ENCODE assay signal across 8 cellular contexts in genomic region chr1:156083800-156084790, GRCh38. TPM values are rescaled to one million over a fixed set of nuclear protein-coding genes. Genes with fewer than 3 reads are reported as not detected.
DNase-seq lines count a peak whose midpoint lies in the region; ATAC-seq and TF ChIP-seq lines count a peak whose summit lies in the region.
"Had no signal": no experiment of that assay in that cellular context is flagged by ENCODE, and none has a peak within 500 bp of the region (broad histone marks: within the 10 kb centered on the region; RNA-seq: fewer than 3 reads in every experiment).

No MANE protein-coding gene starts in this region.

- H3K9me3 ChIP-seq in DND-41 (ENCODE audit: insufficient read depth, low read length, severe bottlenecking): no peaks in the 10 kb centered on the region
- H3K9me3 ChIP-seq in Karpas-422 (ENCODE audit: low read length): no peaks in the 10 kb centered on the region
- no peaks in the 10 kb centered on the region for H3K9me3 ChIP-seq in neural cell (ENCODE audit: low read length)
- no peaks in the 10 kb centered on the region for H3K9me3 ChIP-seq in left ventricle myocardium inferior (replicated peaks)

- H2AFZ ChIP-seq in DND-41 (ENCODE audit: low read depth, low read length) (no peak overlapping the region), Karpas-422 (ENCODE audit: low read length) (no peak overlapping the region), neural cell (ENCODE audit: low read depth, low read length) (no peak overlapping the region)

- no peak for TF ChIP-seq RAD21 in neural cell (conservative IDR thresholded peaks at IDR 0.05)

- DNase-seq in DND-41 (no peak), Karpas-422 (no peak), NCI-H2107 (lab: John Stamatoyannopoulos, UW) (no peak), left ventricle myocardium inferior (no peak)
- DNase-seq in activated effector memory CD4-positive, alpha-beta T cell treated with anti-CD3 and anti-CD28 coated beads, Interleukin-2, amount 50 U/mL, for 16 hours: no peak

- H3K4me2 ChIP-seq in DND-41 (ENCODE audit: insufficient read depth, low read length) (peak overlapping the region; percentile 94; the same call in 1 of the 2 replicates), Karpas-422 (ENCODE audit: low read depth, low read length, poor library complexity, severe bottlenecking) (peak overlapping the region; percentile 83), neural cell (ENCODE audit: low read length) (peak overlapping the region; percentile 87)

- intact Hi-C loops in left ventricle myocardium inferior (cut with micrococcal nuclease): no loop called here

- H3K27ac ChIP-seq in DND-41 (ENCODE audit: low read length) (no peak overlapping the region), Karpas-422 (ENCODE audit: low read length) (no peak overlapping the region), neural cell (ENCODE audit: low read length) (peak overlapping the region; percentile 98), left ventricle myocardium inferior (replicated peaks) (no peak overlapping the region)

- peaks cover 78% of the 10 kb centered on the region for H3K4me1 Mint-ChIP-seq in brain

- peaks cover 33% of the 10 kb centered on the region for H3K4me1 ChIP-seq in DND-41 (ENCODE audit: insufficient read depth, low read length)
- H3K4me1 ChIP-seq in Karpas-422 (ENCODE audit: low read length): peaks cover 34% of the 10 kb centered on the region
- peaks cover 43% of the 10 kb centered on the region for H3K4me1 ChIP-seq in left ventricle myocardium inferior

- TF ChIP-seq EP300 in neural cell (conservative IDR thresholded peaks at IDR 0.05; ENCODE audit: poor library complexity, severe bottlenecking): no peak

- H3K4me3 Mint-ChIP-seq in brain: peak overlapping the region; percentile 98 to 100 (median 99)

- no peak overlapping the region for H3K4me3 ChIP-seq in DND-41 (ENCODE audit: low read depth in 1 of 2, low read length in 2 of 2)
- H3K4me3 ChIP-seq in Karpas-422 (ENCODE audit: low read length): no peak overlapping the region
- H3K4me3 ChIP-seq in neural cell (ENCODE audit: low read length): peak overlapping the region; percentile 93
- H3K4me3 ChIP-seq in left ventricle myocardium inferior: no peak overlapping the region

- H3K27me3 ChIP-seq in DND-41 (ENCODE audit: insufficient read depth, low read length, poor library complexity): no peaks in the 10 kb centered on the region
- no peaks in the 10 kb centered on the region for H3K27me3 ChIP-seq in Karpas-422 (ENCODE audit: low read length)
- H3K27me3 ChIP-seq in neural cell (ENCODE audit: insufficient read depth, low read depth, low read length): no peaks in the 10 kb centered on the region
- H3K27me3 ChIP-seq in left ventricle myocardium inferior (ENCODE audit: low read depth): no peaks in the 10 kb centered on the region

- no peak for ATAC-seq in DND-41 (ENCODE audit: insufficient read depth, low read depth)

- peaks cover 10% of the 10 kb centered on the region for H3K36me3 Mint-ChIP-seq in brain

- H3K79me2 ChIP-seq in DND-41 (ENCODE audit: insufficient read depth, low read length): peaks cover 9% of the 10 kb centered on the region
- no peaks in the 10 kb centered on the region for H3K79me2 ChIP-seq in Karpas-422 (ENCODE audit: low read length)
- H3K79me2 ChIP-seq in neural cell (replicated peaks; ENCODE audit: insufficient read depth, low read length): peaks cover 94% of the 10 kb centered on the region

- H3K9ac ChIP-seq in DND-41 (ENCODE audit: low read depth, low read length) (no peak overlapping the region; the same call in 1 of the 2 replicates), Karpas-422 (ENCODE audit: low read length) (no peak overlapping the region), neural cell (ENCODE audit: low read length) (peak overlapping the region; percentile 99)

- TF ChIP-seq CTCF in DND-41 (IDR thresholded peaks at IDR 0.05; ENCODE audit: borderline replicate concordance, extremely low read depth, low read length, poor library complexity, severe bottlenecking) (no peak), brain (conservative IDR thresholded peaks at IDR 0.05) (no peak), neural cell (IDR thresholded peaks at IDR 0.05; ENCODE audit: poor library complexity, severe bottlenecking) (no peak), left ventricle myocardium inferior (IDR thresholded peaks at IDR 0.05; ENCODE audit: borderline replicate concordance) (no peak)

- H3K9me2 ChIP-seq in Karpas-422 (replicated peaks; ENCODE audit: insufficient read depth, low read length) (no peaks in the 10 kb centered on the region), neural cell (ENCODE audit: insufficient read depth, low read length) (no peaks in the 10 kb centered on the region)

- peak overlapping the region; percentile 98 to 99 (median 99) for H3K27ac Mint-ChIP-seq in brain

- no peaks in the 10 kb centered on the region for H3K9me3 Mint-ChIP-seq in brain

- H3K27me3 Mint-ChIP-seq in brain: peaks cover 18% of the 10 kb centered on the region

- no peaks in the 10 kb centered on the region for H3F3A ChIP-seq in neural cell (ENCODE audit: insufficient read depth, low read length, poor library complexity, severe bottlenecking)

- H3K36me3 ChIP-seq in DND-41 (ENCODE audit: insufficient read depth, low read length) (no peaks in the 10 kb centered on the region), Karpas-422 (ENCODE audit: insufficient read depth, low read length) (no peaks in the 10 kb centered on the region), neural cell (ENCODE audit: insufficient read depth, low read length) (no peaks in the 10 kb centered on the region), left ventricle myocardium inferior (no peaks in the 10 kb centered on the region)

- H4K20me1 ChIP-seq in DND-41 (ENCODE audit: insufficient read depth, low read length) (no peaks in the 10 kb centered on the region), Karpas-422 (ENCODE audit: insufficient read depth, low read depth, low read length) (no peaks in the 10 kb centered on the region), neural cell (ENCODE audit: insufficient read depth) (peaks cover 16% of the 10 kb centered on the region)

TF ChIP-seq in neural cell, 6 proteins besides CTCF, POLR2A, EP300 and RAD21:
- TF ChIP-seq TAF1 (IDR thresholded peaks at IDR 0.05; ENCODE audit: low read depth) (no peak), POLR2AphosphoS5 (IDR thresholded peaks at IDR 0.05) (no peak), EZH2 (IDR thresholded peaks at IDR 0.05; ENCODE audit: borderline replicate concordance, insufficient read depth, low read length, poor library complexity, severe bottlenecking) (no peak), SMC3 (conservative IDR thresholded peaks at IDR 0.05; ENCODE audit: poor library complexity) (no peak), REST (IDR thresholded peaks at IDR 0.05; ENCODE audit: borderline replicate concordance) (no peak), MXI1 (conservative IDR thresholded peaks at IDR 0.05; ENCODE audit: poor library complexity, severe bottlenecking) (no peak)
TF ChIP-seq in neural cell: peak in this region for 0.

RNA-seq across cellular contexts. Expression of gene MEX3A, which starts 1.8 kb away (rescaled TPM):
- total RNA-seq in Karpas-422 (2014; rRNA removed; shearing (Covaris generic); ENCODE audit: low replicate concordance): 2.3 and 2.5 TPM in 2 replicates
- polyA plus RNA-seq in brain (ENCODE audit: insufficient read depth, low read depth, low replicate concordance) (91.7 TPM), neural cell (39.8 and 44.4 TPM in 2 replicates)
- polyA minus RNA-seq in neural cell: 114 and 119 TPM in 2 replicates
- 0.16 TPM for total RNA-seq in left ventricle myocardium inferior

RNA-seq across cellular contexts. Expression of gene RAB25, which starts 23.1 kb away (rescaled TPM):
- not detected in 2 replicates for total RNA-seq in Karpas-422 (2014; rRNA removed; shearing (Covaris generic); ENCODE audit: low replicate concordance)
- polyA plus RNA-seq in brain (ENCODE audit: insufficient read depth, low read depth, low replicate concordance) (113 TPM), neural cell (1.3 TPM in 1 of 2 replicates, not detected in the other)
- polyA minus RNA-seq in neural cell: not detected in 2 replicates
- not detected for total RNA-seq in left ventricle myocardium inferior
- total RNA-seq: fibroblast of villous mesenchyme had no signal

RNA-seq across cellular contexts. Expression of gene LAMTOR2, which starts 29.5 kb away (rescaled TPM):
- 106 and 167 TPM in 2 replicates for total RNA-seq in Karpas-422 (2014; rRNA removed; shearing (Covaris generic); ENCODE audit: low replicate concordance)
- polyA plus RNA-seq in brain (ENCODE audit: insufficient read depth, low read depth, low replicate concordance) (126 TPM), neural cell (81.3 and 82.6 TPM in 2 replicates)
- polyA minus RNA-seq in neural cell: 24.6 and 39.8 TPM in 2 replicates
- 55.0 TPM for total RNA-seq in left ventricle myocardium inferior

RNA-seq across cellular contexts. Expression of gene LMNA, which starts 30.4 kb away (rescaled TPM):
- total RNA-seq in Karpas-422 (2014; rRNA removed; shearing (Covaris generic); ENCODE audit: low replicate concordance): 27.5 and 41.6 TPM in 2 replicates
- polyA plus RNA-seq in brain (ENCODE audit: insufficient read depth, low read depth, low replicate concordance) (55.1 TPM), neural cell (90.7 and 103 TPM in 2 replicates)
- polyA minus RNA-seq in neural cell: 50.6 TPM in 2 replicates
- total RNA-seq in left ventricle myocardium inferior: 236 TPM

RNA-seq across cellular contexts. Expression of gene UBQLN4, which starts 30.5 kb away (rescaled TPM):
- total RNA-seq in Karpas-422 (2014; rRNA removed; shearing (Covaris generic); ENCODE audit: low replicate concordance): 29.1 and 37.9 TPM in 2 replicates
- 92.9 TPM for polyA plus RNA-seq in brain (ENCODE audit: insufficient read depth, low read depth, low replicate concordance)
- polyA plus RNA-seq in neural cell: 34.9 and 39.3 TPM in 2 replicates
- 47.5 and 51.2 TPM in 2 replicates for polyA minus RNA-seq in neural cell
- total RNA-seq in left ventricle myocardium inferior: 29.9 TPM
